In the genomic region with DNA sequence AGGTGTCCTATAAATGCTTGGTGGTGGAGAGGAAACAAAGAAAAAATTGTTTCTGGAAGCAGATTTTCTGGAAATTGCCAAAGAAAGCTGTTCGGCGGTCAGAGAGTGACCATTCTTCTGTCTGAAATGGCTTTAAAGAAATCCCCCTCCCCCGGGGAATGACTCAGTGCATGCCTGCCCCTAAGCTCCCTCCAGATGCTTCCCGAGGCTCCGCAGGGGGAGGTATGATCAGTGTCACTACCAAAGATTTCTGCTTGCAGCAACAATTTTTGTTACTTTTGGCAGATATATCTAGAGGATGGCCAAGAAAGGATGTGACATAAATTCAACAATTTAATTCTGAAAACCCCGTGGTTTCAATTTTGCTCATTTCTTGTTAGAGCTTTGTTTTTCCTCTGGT, we compare ENCODE assay signal across 11 cellular contexts.
DNase-seq lines count a peak whose midpoint lies in the region; ATAC-seq and TF ChIP-seq lines count a peak whose summit lies in the region.
"Had no signal": no experiment of that assay in that cellular context is flagged by ENCODE, and none has a peak within 500 bp of the region (broad histone marks: within the 10 kb centered on the region; RNA-seq: fewer than 3 reads in every experiment).

No MANE protein-coding gene starts in this region.

- intact Hi-C loops in left ventricle myocardium superior (cut with micrococcal nuclease) (no loop called here), natural killer cell (cut with micrococcal nuclease) (no loop called here)

- H3K27ac Mint-ChIP-seq in brain (peak overlapping the region in 3 of 5 experiments; percentile 31 to 92 (median 47)), natural killer cell (no peak overlapping the region)
- H3K27ac Mint-ChIP-seq: activated CD8-positive, alpha-beta T cell treated with anti-CD3 and anti-CD28 coated beads for 36 hours; dendritic cell treated with granulocyte-macrophage colony-stimulating factor and Interleukin-4, amounts not matched to agents 40 ng/mL and 50 ng/mL, for 4 days had no signal

- H3K36me3 Mint-ChIP-seq in brain (no peaks in the 10 kb centered on the region), natural killer cell (no peaks in the 10 kb centered on the region)

- H3K27me3 Mint-ChIP-seq in brain = no peaks in the 10 kb centered on the region
- H3K27me3 Mint-ChIP-seq in natural killer cell (ENCODE audit: low read depth in 2 of 2) = peaks cover 5 to 21% of the 10 kb centered on the region in 2 donors
- H3K27me3 Mint-ChIP-seq: activated CD8-positive, alpha-beta T cell treated with anti-CD3 and anti-CD28 coated beads for 36 hours; dendritic cell treated with granulocyte-macrophage colony-stimulating factor and Interleukin-4, amounts not matched to agents 40 ng/mL and 50 ng/mL, for 4 days had no signal

- H3K4me1 Mint-ChIP-seq in brain = peaks cover 10% of the 10 kb centered on the region
- H3K4me1 Mint-ChIP-seq in natural killer cell = no peaks in the 10 kb centered on the region

- H3K4me3 Mint-ChIP-seq in brain (no peak overlapping the region), natural killer cell (no peak overlapping the region)
- H3K4me3 Mint-ChIP-seq: activated CD8-positive, alpha-beta T cell treated with anti-CD3 and anti-CD28 coated beads for 36 hours; dendritic cell treated with granulocyte-macrophage colony-stimulating factor and Interleukin-4, amounts not matched to agents 40 ng/mL and 50 ng/mL, for 4 days had no signal

- TF ChIP-seq CTCF in brain (conservative IDR thresholded peaks at IDR 0.05) (no peak), natural killer cell (IDR thresholded peaks at IDR 0.05) (no peak)

- DNase-seq in EL (peak; percentile 79), left ventricle myocardium superior (peak; percentile 74), pulmonary artery endothelial cell (ENCODE audit: low read depth, low spot score) (peak; percentile 99), NCI-H1092 (lab: John Stamatoyannopoulos, UW) (no peak), GM19240 (ENCODE audit: insufficient read length, low spot score) (no peak), natural killer cell (no peak)
- DNase-seq: activated CD8-positive, alpha-beta T cell treated with anti-CD3 and anti-CD28 coated beads for 36 hours; Calu3 had no signal

- H3K9me3 Mint-ChIP-seq in brain (peaks cover 0 to 11% (median 2%) of the 10 kb centered on the region in 5 experiments), natural killer cell (no peaks in the 10 kb centered on the region)
- H3K9me3 Mint-ChIP-seq: activated CD8-positive, alpha-beta T cell treated with anti-CD3 and anti-CD28 coated beads for 36 hours had no signal

- ATAC-seq in left ventricle myocardium superior (peak; percentile 93), HG03521 (IDR thresholded peaks at IDR 0.05; ENCODE audit: unreplicated experiment) (no peak), natural killer cell (no peak)
- ATAC-seq: activated CD8-positive, alpha-beta T cell treated with anti-CD3 and anti-CD28 coated beads for 36 hours had no signal

Comparison
In these comparisons a context has a peak if more than half of its experiments do, and no peak if none do; other contexts are left out.
1. DNase-seq: peak in EL (single experiment), left ventricle myocardium superior (single experiment) and pulmonary artery endothelial cell (single experiment); none in NCI-H1092 (single experiment), GM19240 (single experiment) and natural killer cell (single experiment).
2. H3K27ac Mint-ChIP-seq: peak in brain (3 of 5); none in natural killer cell (0 of 2).